18 cellular contexts compared by ENCODE assay signal in genomic region chr11:113613619-113614018, GRCh38.
DNase-seq lines count a peak whose midpoint lies in the region; ATAC-seq, FAIRE-seq and TF ChIP-seq lines count a peak whose summit lies in the region.
"Had no signal": no experiment of that assay in that cellular context is flagged by ENCODE, and none has a peak within 500 bp of the region (broad histone marks: within the 10 kb centered on the region; RNA-seq: fewer than 3 reads in every experiment).

No MANE protein-coding gene starts in this region.

- intact Hi-C loops in K562 (cut with micrococcal nuclease) (no loop called here), left ventricle myocardium inferior (cut with micrococcal nuclease) (no loop called here)

- peak overlapping the region; percentile 99 for H2AFZ ChIP-seq in K562 (ENCODE audit: low read depth, low read length)

- in situ Hi-C loops in K562 (cut with MboI), result no loop called here

- H3K4me3 ChIP-seq in K562, result no peak overlapping the region
- H3K4me3 ChIP-seq in left ventricle myocardium inferior, result no peak overlapping the region
- H3K4me3 ChIP-seq: MG63, sigmoid colon, vagina had no signal

- POLR2A ChIA-PET in K562 (lab: Yijun Ruan, JAX), result interaction anchor here (0.5 to 1.8 kb wide), 4 partner anchors 11 to 65 kb away, joined by 3 to 10 read pairs (median 4); no protein-coding TSS in a partner anchor

- peak; percentile 60 for FAIRE-seq in GM18507 (lab: Jason Lieb, UNC)
- peak; percentile 71 for FAIRE-seq in K562 (lab: Jason Lieb, UNC)

- CTCF ChIA-PET in K562 (lab: Yijun Ruan, JAX; ENCODE audit: low intra/inter-chr PET ratio), result no interaction called here

- H3K36me3 ChIP-seq in K562 (ENCODE audit: control insufficient read depth, insufficient read depth, low read length) (no peaks in the 10 kb centered on the region), left ventricle myocardium inferior (no peaks in the 10 kb centered on the region)
- H3K36me3 ChIP-seq: MG63, sigmoid colon, vagina had no signal

- H3K79me2 ChIP-seq in K562 (ENCODE audit: control insufficient read depth, insufficient read depth, low read length), result no peaks in the 10 kb centered on the region

- H3K27me3 ChIP-seq in K562 (ENCODE audit: control insufficient read depth in 2 of 2, insufficient read depth in 2 of 2, low read length in 2 of 2) (no peaks in the 10 kb centered on the region), left ventricle myocardium inferior (ENCODE audit: low read depth) (no peaks in the 10 kb centered on the region)
- H3K27me3 ChIP-seq: MG63, sigmoid colon, vagina had no signal

- TF ChIP-seq POLR2A in K562 (conservative IDR thresholded peaks at IDR 0.05), result no peak

- no peaks in the 10 kb centered on the region for H4K20me1 ChIP-seq in K562 (replicated peaks; ENCODE audit: control insufficient read depth, insufficient read depth, low read length)

- TF ChIP-seq CTCF in K562 (IDR thresholded peaks at IDR 0.05 in 2 of 3, conservative IDR thresholded peaks at IDR 0.05 in 1 of 3; ENCODE audit: insufficient read depth in 2 of 3, low read depth in 1 of 3, low read length in 3 of 3) (no peak), left ventricle myocardium inferior (IDR thresholded peaks at IDR 0.05; ENCODE audit: borderline replicate concordance) (no peak)

- ATAC-seq in HG03060 (IDR thresholded peaks at IDR 0.05; ENCODE audit: low read depth, unreplicated experiment) (peak; percentile 55), K562 (peak; percentile 81), GM21825 (IDR thresholded peaks at IDR 0.05; ENCODE audit: unreplicated experiment) (no peak)
- ATAC-seq: activated CD4-positive, CD25-positive, alpha-beta regulatory T cell treated with anti-CD3 and anti-CD28 coated beads, Interleukin-2, amount 50 U/mL, for 24 hours; HCT116; left ventricle myocardium superior had no signal

- H3K9me3 ChIP-seq in K562 (replicated peaks; ENCODE audit: control insufficient read depth, insufficient read depth, low read depth, low read length), result no peaks in the 10 kb centered on the region
- no peaks in the 10 kb centered on the region for H3K9me3 ChIP-seq in left ventricle myocardium inferior (replicated peaks)
- H3K9me3 ChIP-seq: MG63, sigmoid colon, vagina had no signal

- BruUV-seq in K562 (replicated peaks; lab: Mats Ljungman, UMichigan), result no TSS peak

- 0% methylated on average over 5 of the region's 5 CpGs for WGBS in K562 (ENCODE audit: insufficient coverage, low coverage, missing lambda C conversion rate)

- no peak for TF ChIP-seq RAD21 in K562 (CRISPR knock-in tag; conservative IDR thresholded peaks at IDR 0.05 in 1 of 2, IDR thresholded peaks at IDR 0.05 in 1 of 2)

- H3K4me2 ChIP-seq in K562 (ENCODE audit: insufficient read depth, low read length), result peak overlapping the region; percentile 62

- no peaks in the 10 kb centered on the region for H3K9me1 ChIP-seq in K562 (ENCODE audit: control insufficient read depth, insufficient read depth, low read length)

- H3K27ac ChIP-seq in K562 (ENCODE audit: extremely low read depth, low read depth, low read length) (peak overlapping the region; percentile 72), left ventricle myocardium inferior (replicated peaks) (no peak overlapping the region)
- H3K27ac ChIP-seq: sigmoid colon, vagina had no signal

- peak overlapping the region in 1 of 2 experiments; percentile 63; a peak in 2 of 4 replicates for H3K9ac ChIP-seq in K562 (ENCODE audit: insufficient read depth in 1 of 2, low read depth in 2 of 2, low read length in 2 of 2)

- DNase-seq in GM18507 (ENCODE audit: extremely low spot score, insufficient read length, low read depth) (no peak), NOMO-1 treated with DMSO at 0.1 percent for 48 hours (lab: John Stamatoyannopoulos, UW; ENCODE audit: unreplicated experiment) (peak; percentile 70), K562 (ENCODE audit: extremely low read depth in 1 of 4, low spot score in 3 of 4) (peak in 2 of 4 experiments; percentile 37 to 73), left ventricle myocardium inferior (no peak), RKO (ENCODE audit: low spot score) (no peak), cerebellar cortex (ENCODE audit: low spot score) (no peak)
- DNase-seq: amniotic stem cell; effector memory CD4-positive, alpha-beta T cell; glutamatergic neuron; left ventricle myocardium superior; MG63; sigmoid colon; stimulated activated CD4-positive, alpha-beta T cell treated with anti-CD3 and anti-CD28 coated beads, Interleukin-4, amount 100 ng/mL, for 1 hour had no signal

- TF ChIP-seq EP300 in K562 (IDR thresholded peaks at IDR 0.05; ENCODE audit: low read length), result peak; percentile 31

- H3K4me1 ChIP-seq in K562 (replicated peaks in 1 of 2; ENCODE audit: control insufficient read depth in 2 of 2, insufficient read depth in 2 of 2, low read length in 2 of 2) (peaks cover 0 to 22% of the 10 kb centered on the region in 2 experiments; a peak in 4 of 5 replicates), left ventricle myocardium inferior (peaks cover 6% of the 10 kb centered on the region)
- H3K4me1 ChIP-seq: vagina had no signal

TF ChIP-seq in K562, 482 proteins besides CTCF, POLR2A, EP300 and RAD21 (continues in another document):
- TF ChIP-seq ZNF232 (CRISPR knock-in tag; IDR thresholded peaks at IDR 0.05) (no peak), ZNF586 (CRISPR knock-in tag; conservative IDR thresholded peaks at IDR 0.05) (no peak), SRSF7 (optimal IDR thresholded peaks at IDR 0.05; ENCODE audit: low read depth, low read length) (no peak), SUPT5H (IDR thresholded peaks at IDR 0.05) (no peak), NRF1 (conservative IDR thresholded peaks at IDR 0.05 in 1 of 2, IDR thresholded peaks at IDR 0.05 in 1 of 2) (no peak), CREB1 (IDR thresholded peaks at IDR 0.05) (no peak), CREB1 (CRISPR knock-in tag; IDR thresholded peaks at IDR 0.05) (no peak), ZNF224 (CRISPR knock-in tag; IDR thresholded peaks at IDR 0.05) (no peak), NR2F6 (CRISPR knock-in tag; IDR thresholded peaks at IDR 0.05) (no peak), ZNF511 (CRISPR knock-in tag; IDR thresholded peaks at IDR 0.05) (no peak), FOXM1 (IDR thresholded peaks at IDR 0.05; ENCODE audit: low read depth) (peak; percentile 40; the same call in 1 of the 2 replicates), FOXM1 (CRISPR knock-in tag; IDR thresholded peaks at IDR 0.05; ENCODE audit: low read depth) (no peak), POU5F1 (IDR thresholded peaks at IDR 0.05; ENCODE audit: borderline replicate concordance, low read depth, low read length, partially characterized antibody) (no peak), TEAD1 (CRISPR knock-in tag; IDR thresholded peaks at IDR 0.05) (no peak), FOXA1 (IDR thresholded peaks at IDR 0.05; ENCODE audit: borderline replicate concordance) (no peak), ATF7 (IDR thresholded peaks at IDR 0.05) (no peak), THRB (CRISPR knock-in tag; conservative IDR thresholded peaks at IDR 0.05) (no peak), MITF (IDR thresholded peaks at IDR 0.05) (no peak)
- TF ChIP-seq, protein P1, sequence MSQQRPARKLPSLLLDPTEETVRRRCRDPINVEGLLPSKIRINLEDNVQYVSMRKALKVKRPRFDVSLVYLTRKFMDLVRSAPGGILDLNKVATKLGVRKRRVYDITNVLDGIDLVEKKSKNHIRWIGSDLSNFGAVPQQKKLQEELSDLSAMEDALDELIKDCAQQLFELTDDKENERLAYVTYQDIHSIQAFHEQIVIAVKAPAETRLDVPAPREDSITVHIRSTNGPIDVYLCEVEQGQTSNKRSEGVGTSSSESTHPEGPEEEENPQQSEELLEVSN (IDR thresholded peaks at IDR 0.05; ENCODE audit: borderline replicate concordance in 1 of 2, extremely low read depth in 1 of 2, insufficient read depth in 1 of 2, insufficient read length in 1 of 2, low read depth in 1 of 2, low read length in 1 of 2, poor library complexity in 1 of 2, severe bottlenecking in 1 of 2), result peak in 1 of 2 experiments; percentile 44
- TF ChIP-seq, protein P2, sequence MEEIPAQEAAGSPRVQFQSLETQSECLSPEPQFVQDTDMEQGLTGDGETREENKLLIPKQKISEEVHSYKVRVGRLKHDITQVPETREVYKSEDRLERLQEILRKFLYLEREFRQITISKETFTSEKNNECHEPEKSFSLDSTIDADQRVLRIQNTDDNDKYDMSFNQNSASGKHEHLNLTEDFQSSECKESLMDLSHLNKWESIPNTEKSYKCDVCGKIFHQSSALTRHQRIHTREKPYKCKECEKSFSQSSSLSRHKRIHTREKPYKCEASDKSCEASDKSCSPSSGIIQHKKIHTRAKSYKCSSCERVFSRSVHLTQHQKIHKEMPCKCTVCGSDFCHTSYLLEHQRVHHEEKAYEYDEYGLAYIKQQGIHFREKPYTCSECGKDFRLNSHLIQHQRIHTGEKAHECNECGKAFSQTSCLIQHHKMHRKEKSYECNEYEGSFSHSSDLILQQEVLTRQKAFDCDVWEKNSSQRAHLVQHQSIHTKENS (CRISPR knock-in tag; IDR thresholded peaks at IDR 0.05), result no peak
